In genomic region chr6:3617681-3618299, GRCh38 we compare ENCODE assay signal across 17 cellular contexts.
"Had no signal": no experiment of that assay in that cellular context is flagged by ENCODE, and none has a peak within 500 bp of the region (broad histone marks: within the 10 kb centered on the region; RNA-seq: fewer than 3 reads in every experiment).

No MANE protein-coding gene starts in this region.

- H3K4me1 Mint-ChIP-seq: activated CD4-positive, alpha-beta T cell treated with anti-CD3 and anti-CD28 coated beads, Interleukin-2, amount 10 ng/mL, durations not matched to agents 7 days and 5 days; activated naive CD4-positive, alpha-beta T cell treated with anti-CD3 and anti-CD28 coated beads, Interleukin-2, amount 10 ng/mL, durations not matched to agents 7 days and 5 days; naive B cell had no signal

- H3K36me3 Mint-ChIP-seq: activated naive CD4-positive, alpha-beta T cell treated with anti-CD3 and anti-CD28 coated beads, Interleukin-2, amount 10 ng/mL, durations not matched to agents 7 days and 5 days; naive B cell had no signal

- H3K4me3 ChIP-seq: ascending aorta, breast epithelium, dorsolateral prefrontal cortex, gastroesophageal sphincter, heart right ventricle, suprapubic skin, upper lobe of right lung had no signal

- H3K4me1 ChIP-seq: ascending aorta, breast epithelium, heart right ventricle, upper lobe of right lung had no signal

- H3K9me3 ChIP-seq: ascending aorta, breast epithelium, gastroesophageal sphincter, heart right ventricle, suprapubic skin, upper lobe of right lung had no signal

- H3K9me3 Mint-ChIP-seq: activated CD4-positive, alpha-beta T cell treated with anti-CD3 and anti-CD28 coated beads, Interleukin-2, amount 10 ng/mL, durations not matched to agents 7 days and 5 days; activated naive CD4-positive, alpha-beta T cell treated with anti-CD3 and anti-CD28 coated beads, Interleukin-2, amount 10 ng/mL, durations not matched to agents 7 days and 5 days; activated T-cell treated with anti-CD3 and anti-CD28 coated beads, Interleukin-2, amount 50 U/mL, for 24 hours; stimulated activated naive CD8-positive, alpha-beta T cell treated with anti-CD3 and anti-CD28 coated beads, Interleukin-15, Interleukin-2, amounts not matched to agents 100 ng/mL and 50 ng/mL, for 24 hours had no signal

- H3K27me3 ChIP-seq: ascending aorta, breast epithelium, dorsolateral prefrontal cortex, gastroesophageal sphincter, suprapubic skin, upper lobe of right lung had no signal

- H3K27ac ChIP-seq: ascending aorta, breast epithelium, dorsolateral prefrontal cortex, gastroesophageal sphincter, heart right ventricle, suprapubic skin, upper lobe of right lung had no signal

- ATAC-seq: gastroesophageal sphincter, heart right ventricle, upper lobe of right lung had no signal

- DNase-seq: activated CD4-positive, alpha-beta T cell treated with anti-CD3 and anti-CD28 coated beads, Interleukin-2, amount 10 ng/mL, durations not matched to agents 7 days and 5 days; activated CD4-positive, CD25-positive, alpha-beta regulatory T cell; activated naive CD4-positive, alpha-beta T cell treated with anti-CD3 and anti-CD28 coated beads, Interleukin-2, amount 10 ng/mL, durations not matched to agents 7 days and 5 days; activated T-cell treated with anti-CD3 and anti-CD28 coated beads, Interleukin-2, amount 50 U/mL, for 24 hours; dorsolateral prefrontal cortex; erythroblast; heart right ventricle; naive B cell; stimulated activated CD4-positive, alpha-beta T cell treated with anti-CD3 and anti-CD28 coated beads, Interleukin-15, amount 100 ng/mL, for 24 hours; stimulated activated CD4-positive, alpha-beta T cell treated with anti-CD3 and anti-CD28 coated beads, Interleukin-4, amount 100 ng/mL, for 4 hours; stimulated activated CD8-positive, alpha-beta memory T cell treated with anti-CD3 and anti-CD28 coated beads, Interleukin-4, amount 100 ng/mL, for 48 hours; upper lobe of right lung had no signal

- H3K27ac Mint-ChIP-seq: activated CD4-positive, alpha-beta T cell treated with anti-CD3 and anti-CD28 coated beads, Interleukin-2, amount 10 ng/mL, durations not matched to agents 7 days and 5 days; activated naive CD4-positive, alpha-beta T cell treated with anti-CD3 and anti-CD28 coated beads, Interleukin-2, amount 10 ng/mL, durations not matched to agents 7 days and 5 days; activated T-cell treated with anti-CD3 and anti-CD28 coated beads, Interleukin-2, amount 50 U/mL, for 24 hours; naive B cell; stimulated activated naive CD8-positive, alpha-beta T cell treated with anti-CD3 and anti-CD28 coated beads, Interleukin-15, Interleukin-2, amounts not matched to agents 100 ng/mL and 50 ng/mL, for 24 hours had no signal

- H3K36me3 ChIP-seq: ascending aorta, breast epithelium, gastroesophageal sphincter, heart right ventricle, suprapubic skin, upper lobe of right lung had no signal

- H3K4me3 Mint-ChIP-seq: activated CD4-positive, alpha-beta T cell treated with anti-CD3 and anti-CD28 coated beads, Interleukin-2, amount 10 ng/mL, durations not matched to agents 7 days and 5 days; activated naive CD4-positive, alpha-beta T cell treated with anti-CD3 and anti-CD28 coated beads, Interleukin-2, amount 10 ng/mL, durations not matched to agents 7 days and 5 days; activated T-cell treated with anti-CD3 and anti-CD28 coated beads, Interleukin-2, amount 50 U/mL, for 24 hours; naive B cell; stimulated activated naive CD8-positive, alpha-beta T cell treated with anti-CD3 and anti-CD28 coated beads, Interleukin-15, Interleukin-2, amounts not matched to agents 100 ng/mL and 50 ng/mL, for 24 hours had no signal
